ENCODE assay signal across 1 cellular context in the genomic region with DNA sequence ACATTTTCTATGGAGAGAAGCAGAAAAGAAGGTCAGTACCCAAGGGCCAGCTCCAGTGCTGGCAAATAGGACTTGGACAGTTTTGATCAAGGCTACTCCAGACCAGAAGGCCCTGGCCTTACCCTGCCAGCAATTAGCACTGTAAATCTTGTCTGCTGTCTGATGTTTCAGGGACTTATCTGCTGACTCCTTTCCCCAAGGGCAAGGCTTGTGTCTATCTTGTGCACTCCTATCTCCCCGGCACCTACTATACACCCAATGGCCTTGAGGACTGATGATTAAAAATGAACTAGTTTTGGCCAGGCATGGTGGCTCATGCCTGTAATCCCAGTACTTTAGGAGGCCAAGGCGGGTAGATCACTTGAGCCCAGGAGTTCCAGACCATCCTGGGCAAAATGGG.
TF ChIP-seq lines count a peak whose summit lies in the region.

No MANE protein-coding gene starts in this region.

TF ChIP-seq in K562, 482 proteins besides CTCF, POLR2A, EP300 and RAD21 (continues in another document):
- TF ChIP-seq ZNF175 (CRISPR knock-in tag; IDR thresholded peaks at IDR 0.05; ENCODE audit: low read depth) = no peak
- TF ChIP-seq POLR3G (IDR thresholded peaks at IDR 0.05; ENCODE audit: extremely low read depth, insufficient read length, insufficient replicate concordance) = no peak
- TF ChIP-seq BRCA1 (IDR thresholded peaks at IDR 0.05) = no peak
- TF ChIP-seq BRCA1 (CRISPR knock-in tag; IDR thresholded peaks at IDR 0.05) = no peak
- TF ChIP-seq ZNF263 (CRISPR knock-in tag; IDR thresholded peaks at IDR 0.05; ENCODE audit: borderline replicate concordance) = no peak
- no peak for TF ChIP-seq RBM22 (IDR thresholded peaks at IDR 0.05; ENCODE audit: low read depth, low read length, poor library complexity, severe bottlenecking)
- no peak for TF ChIP-seq SP2 (IDR thresholded peaks at IDR 0.05; ENCODE audit: extremely low read depth, low read depth, low read length, poor library complexity, severe bottlenecking)
- TF ChIP-seq, protein P1, sequence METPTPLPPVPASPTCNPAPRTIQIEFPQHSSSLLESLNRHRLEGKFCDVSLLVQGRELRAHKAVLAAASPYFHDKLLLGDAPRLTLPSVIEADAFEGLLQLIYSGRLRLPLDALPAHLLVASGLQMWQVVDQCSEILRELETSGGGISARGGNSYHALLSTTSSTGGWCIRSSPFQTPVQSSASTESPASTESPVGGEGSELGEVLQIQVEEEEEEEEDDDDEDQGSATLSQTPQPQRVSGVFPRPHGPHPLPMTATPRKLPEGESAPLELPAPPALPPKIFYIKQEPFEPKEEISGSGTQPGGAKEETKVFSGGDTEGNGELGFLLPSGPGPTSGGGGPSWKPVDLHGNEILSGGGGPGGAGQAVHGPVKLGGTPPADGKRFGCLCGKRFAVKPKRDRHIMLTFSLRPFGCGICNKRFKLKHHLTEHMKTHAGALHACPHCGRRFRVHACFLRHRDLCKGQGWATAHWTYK (CRISPR knock-in tag; IDR thresholded peaks at IDR 0.05) = no peak
- no peak for TF ChIP-seq ETV5 (CRISPR knock-in tag; IDR thresholded peaks at IDR 0.05; ENCODE audit: low read depth)
- no peak for TF ChIP-seq RHOXF2B (CRISPR knock-in tag; conservative IDR thresholded peaks at IDR 0.05)
- TF ChIP-seq SMAD4 (CRISPR knock-in tag; conservative IDR thresholded peaks at IDR 0.05) = 0 out of 2 replicates have a peak, but pooled peaks have one; percentile 53
- no peak for TF ChIP-seq CEBPG (CRISPR knock-in tag; IDR thresholded peaks at IDR 0.05)
- TF ChIP-seq CEBPG (tag; conservative IDR thresholded peaks at IDR 0.05 in 1 of 2, IDR thresholded peaks at IDR 0.05 in 1 of 2) = no peak
- no peak for TF ChIP-seq SREBF1 (IDR thresholded peaks at IDR 0.05; ENCODE audit: borderline replicate concordance, low read depth, low read length)
- TF ChIP-seq NBN (IDR thresholded peaks at IDR 0.05; ENCODE audit: low read depth) = no peak
- no peak for TF ChIP-seq RBFOX2 (IDR thresholded peaks at IDR 0.05; ENCODE audit: low read depth, low read length)
- TF ChIP-seq, protein P2, sequence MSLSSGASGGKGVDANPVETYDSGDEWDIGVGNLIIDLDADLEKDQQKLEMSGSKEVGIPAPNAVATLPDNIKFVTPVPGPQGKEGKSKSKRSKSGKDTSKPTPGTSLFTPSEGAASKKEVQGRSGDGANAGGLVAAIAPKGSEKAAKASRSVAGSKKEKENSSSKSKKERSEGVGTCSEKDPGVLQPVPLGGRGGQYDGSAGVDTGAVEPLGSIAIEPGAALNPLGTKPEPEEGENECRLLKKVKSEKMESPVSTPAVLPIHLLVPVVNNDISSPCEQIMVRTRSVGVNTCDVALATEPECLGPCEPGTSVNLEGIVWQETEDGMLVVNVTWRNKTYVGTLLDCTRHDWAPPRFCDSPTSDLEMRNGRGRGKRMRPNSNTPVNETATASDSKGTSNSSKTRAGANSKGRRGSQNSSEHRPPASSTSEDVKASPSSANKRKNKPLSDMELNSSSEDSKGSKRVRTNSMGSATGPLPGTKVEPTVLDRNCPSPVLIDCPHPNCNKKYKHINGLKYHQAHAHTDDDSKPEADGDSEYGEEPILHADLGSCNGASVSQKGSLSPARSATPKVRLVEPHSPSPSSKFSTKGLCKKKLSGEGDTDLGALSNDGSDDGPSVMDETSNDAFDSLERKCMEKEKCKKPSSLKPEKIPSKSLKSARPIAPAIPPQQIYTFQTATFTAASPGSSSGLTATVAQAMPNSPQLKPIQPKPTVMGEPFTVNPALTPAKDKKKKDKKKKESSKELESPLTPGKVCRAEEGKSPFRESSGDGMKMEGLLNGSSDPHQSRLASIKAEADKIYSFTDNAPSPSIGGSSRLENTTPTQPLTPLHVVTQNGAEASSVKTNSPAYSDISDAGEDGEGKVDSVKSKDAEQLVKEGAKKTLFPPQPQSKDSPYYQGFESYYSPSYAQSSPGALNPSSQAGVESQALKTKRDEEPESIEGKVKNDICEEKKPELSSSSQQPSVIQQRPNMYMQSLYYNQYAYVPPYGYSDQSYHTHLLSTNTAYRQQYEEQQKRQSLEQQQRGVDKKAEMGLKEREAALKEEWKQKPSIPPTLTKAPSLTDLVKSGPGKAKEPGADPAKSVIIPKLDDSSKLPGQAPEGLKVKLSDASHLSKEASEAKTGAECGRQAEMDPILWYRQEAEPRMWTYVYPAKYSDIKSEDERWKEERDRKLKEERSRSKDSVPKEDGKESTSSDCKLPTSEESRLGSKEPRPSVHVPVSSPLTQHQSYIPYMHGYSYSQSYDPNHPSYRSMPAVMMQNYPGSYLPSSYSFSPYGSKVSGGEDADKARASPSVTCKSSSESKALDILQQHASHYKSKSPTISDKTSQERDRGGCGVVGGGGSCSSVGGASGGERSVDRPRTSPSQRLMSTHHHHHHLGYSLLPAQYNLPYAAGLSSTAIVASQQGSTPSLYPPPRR (CRISPR knock-in tag; IDR thresholded peaks at IDR 0.05; ENCODE audit: borderline replicate concordance) = no peak
- no peak for TF ChIP-seq ZNF551 (CRISPR knock-in tag; IDR thresholded peaks at IDR 0.05)
- no peak for TF ChIP-seq SRSF1 (IDR thresholded peaks at IDR 0.05; ENCODE audit: low read depth, low read length)
- TF ChIP-seq FOXK1 (CRISPR knock-in tag; IDR thresholded peaks at IDR 0.05; ENCODE audit: borderline replicate concordance) = no peak
- no peak for TF ChIP-seq ZBED1 (IDR thresholded peaks at IDR 0.05)
- TF ChIP-seq, protein P3, sequence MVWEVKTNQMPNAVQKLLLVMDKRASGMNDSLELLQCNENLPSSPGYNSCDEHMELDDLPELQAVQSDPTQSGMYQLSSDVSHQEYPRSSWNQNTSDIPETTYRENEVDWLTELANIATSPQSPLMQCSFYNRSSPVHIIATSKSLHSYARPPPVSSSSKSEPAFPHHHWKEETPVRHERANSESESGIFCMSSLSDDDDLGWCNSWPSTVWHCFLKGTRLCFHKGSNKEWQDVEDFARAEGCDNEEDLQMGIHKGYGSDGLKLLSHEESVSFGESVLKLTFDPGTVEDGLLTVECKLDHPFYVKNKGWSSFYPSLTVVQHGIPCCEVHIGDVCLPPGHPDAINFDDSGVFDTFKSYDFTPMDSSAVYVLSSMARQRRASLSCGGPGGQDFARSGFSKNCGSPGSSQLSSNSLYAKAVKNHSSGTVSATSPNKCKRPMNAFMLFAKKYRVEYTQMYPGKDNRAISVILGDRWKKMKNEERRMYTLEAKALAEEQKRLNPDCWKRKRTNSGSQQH (CRISPR knock-in tag; IDR thresholded peaks at IDR 0.05) = no peak
- TF ChIP-seq, protein P4, sequence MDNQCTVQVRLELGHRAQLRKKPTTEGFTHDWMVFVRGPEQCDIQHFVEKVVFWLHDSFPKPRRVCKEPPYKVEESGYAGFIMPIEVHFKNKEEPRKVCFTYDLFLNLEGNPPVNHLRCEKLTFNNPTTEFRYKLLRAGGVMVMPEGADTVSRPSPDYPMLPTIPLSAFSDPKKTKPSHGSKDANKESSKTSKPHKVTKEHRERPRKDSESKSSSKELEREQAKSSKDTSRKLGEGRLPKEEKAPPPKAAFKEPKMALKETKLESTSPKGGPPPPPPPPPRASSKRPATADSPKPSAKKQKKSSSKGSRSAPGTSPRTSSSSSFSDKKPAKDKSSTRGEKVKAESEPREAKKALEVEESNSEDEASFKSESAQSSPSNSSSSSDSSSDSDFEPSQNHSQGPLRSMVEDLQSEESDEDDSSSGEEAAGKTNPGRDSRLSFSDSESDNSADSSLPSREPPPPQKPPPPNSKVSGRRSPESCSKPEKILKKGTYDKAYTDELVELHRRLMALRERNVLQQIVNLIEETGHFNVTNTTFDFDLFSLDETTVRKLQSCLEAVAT (IDR thresholded peaks at IDR 0.05) = no peak
- no peak for TF ChIP-seq FOSL1 (tag; conservative IDR thresholded peaks at IDR 0.05)
- no peak for TF ChIP-seq TSC22D4 (tag; IDR thresholded peaks at IDR 0.05)
- TF ChIP-seq ZNF717 (CRISPR knock-in tag; IDR thresholded peaks at IDR 0.05) = no peak
- TF ChIP-seq GATAD2B (IDR thresholded peaks at IDR 0.05; ENCODE audit: borderline replicate concordance) = no peak
- no peak for TF ChIP-seq BCOR (IDR thresholded peaks at IDR 0.05)
- no peak for TF ChIP-seq IFI16 (CRISPR knock-in tag; IDR thresholded peaks at IDR 0.05)
- no peak for TF ChIP-seq FOXK2 (conservative IDR thresholded peaks at IDR 0.05 in 1 of 2, IDR thresholded peaks at IDR 0.05 in 1 of 2; ENCODE audit: low read depth in 2 of 2)
- no peak for TF ChIP-seq E2F3 (CRISPR knock-in tag; IDR thresholded peaks at IDR 0.05)
- no peak for TF ChIP-seq SAFB (IDR thresholded peaks at IDR 0.05; ENCODE audit: borderline replicate concordance, low read depth, low read length)
- no peak for TF ChIP-seq TGIF2 (CRISPR knock-in tag; IDR thresholded peaks at IDR 0.05)
- peak; percentile 81 for TF ChIP-seq CBFA2T2 (conservative IDR thresholded peaks at IDR 0.05)
- TF ChIP-seq SREBF2 (CRISPR knock-in tag; IDR thresholded peaks at IDR 0.05) = no peak
- no peak for TF ChIP-seq U2AF2 (optimal IDR thresholded peaks at IDR 0.05; ENCODE audit: low read depth, low read length)
- no peak for TF ChIP-seq SRSF3 (IDR thresholded peaks at IDR 0.05; ENCODE audit: insufficient read depth, low read length)
- no peak for TF ChIP-seq ZNF644 (tag; IDR thresholded peaks at IDR 0.05; ENCODE audit: low read depth)
- TF ChIP-seq PML (IDR thresholded peaks at IDR 0.05; ENCODE audit: low read length) = no peak
- no peak for TF ChIP-seq GABPA (tag; conservative IDR thresholded peaks at IDR 0.05; ENCODE audit: low read depth)
- no peak for TF ChIP-seq ATF7 (IDR thresholded peaks at IDR 0.05)
- TF ChIP-seq, protein P5, sequence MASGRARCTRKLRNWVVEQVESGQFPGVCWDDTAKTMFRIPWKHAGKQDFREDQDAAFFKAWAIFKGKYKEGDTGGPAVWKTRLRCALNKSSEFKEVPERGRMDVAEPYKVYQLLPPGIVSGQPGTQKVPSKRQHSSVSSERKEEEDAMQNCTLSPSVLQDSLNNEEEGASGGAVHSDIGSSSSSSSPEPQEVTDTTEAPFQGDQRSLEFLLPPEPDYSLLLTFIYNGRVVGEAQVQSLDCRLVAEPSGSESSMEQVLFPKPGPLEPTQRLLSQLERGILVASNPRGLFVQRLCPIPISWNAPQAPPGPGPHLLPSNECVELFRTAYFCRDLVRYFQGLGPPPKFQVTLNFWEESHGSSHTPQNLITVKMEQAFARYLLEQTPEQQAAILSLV (tag; IDR thresholded peaks at IDR 0.05) = no peak
- TF ChIP-seq, protein P6, sequence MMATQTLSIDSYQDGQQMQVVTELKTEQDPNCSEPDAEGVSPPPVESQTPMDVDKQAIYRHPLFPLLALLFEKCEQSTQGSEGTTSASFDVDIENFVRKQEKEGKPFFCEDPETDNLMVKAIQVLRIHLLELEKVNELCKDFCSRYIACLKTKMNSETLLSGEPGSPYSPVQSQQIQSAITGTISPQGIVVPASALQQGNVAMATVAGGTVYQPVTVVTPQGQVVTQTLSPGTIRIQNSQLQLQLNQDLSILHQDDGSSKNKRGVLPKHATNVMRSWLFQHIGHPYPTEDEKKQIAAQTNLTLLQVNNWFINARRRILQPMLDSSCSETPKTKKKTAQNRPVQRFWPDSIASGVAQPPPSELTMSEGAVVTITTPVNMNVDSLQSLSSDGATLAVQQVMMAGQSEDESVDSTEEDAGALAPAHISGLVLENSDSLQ (IDR thresholded peaks at IDR 0.05) = peak; percentile 39; the same call in 1 of the 2 replicates
- peak; percentile 88 for TF ChIP-seq MEIS2 (IDR thresholded peaks at IDR 0.05; ENCODE audit: partially characterized antibody)
- no peak for TF ChIP-seq ELF2 (CRISPR knock-in tag; IDR thresholded peaks at IDR 0.05)
- TF ChIP-seq PPARD (CRISPR knock-in tag; IDR thresholded peaks at IDR 0.05) = no peak
- TF ChIP-seq PHF20 (IDR thresholded peaks at IDR 0.05; ENCODE audit: partially characterized antibody) = no peak
- TF ChIP-seq MAFG (tag; conservative IDR thresholded peaks at IDR 0.05) = no peak
- TF ChIP-seq, protein P7, sequence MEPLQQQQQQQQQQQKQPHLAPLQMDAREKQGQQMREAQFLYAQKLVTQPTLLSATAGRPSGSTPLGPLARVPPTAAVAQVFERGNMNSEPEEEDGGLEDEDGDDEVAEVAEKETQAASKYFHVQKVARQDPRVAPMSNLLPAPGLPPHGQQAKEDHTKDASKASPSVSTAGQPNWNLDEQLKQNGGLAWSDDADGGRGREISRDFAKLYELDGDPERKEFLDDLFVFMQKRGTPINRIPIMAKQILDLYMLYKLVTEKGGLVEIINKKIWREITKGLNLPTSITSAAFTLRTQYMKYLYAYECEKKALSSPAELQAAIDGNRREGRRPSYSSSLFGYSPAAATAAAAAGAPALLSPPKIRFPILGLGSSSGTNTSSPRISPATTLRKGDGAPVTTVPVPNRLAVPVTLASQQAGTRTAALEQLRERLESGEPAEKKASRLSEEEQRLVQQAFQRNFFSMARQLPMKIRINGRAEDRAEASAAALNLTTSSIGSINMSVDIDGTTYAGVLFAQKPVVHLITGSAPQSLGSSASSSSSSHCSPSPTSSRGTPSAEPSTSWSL (CRISPR knock-in tag; IDR thresholded peaks at IDR 0.05; ENCODE audit: borderline replicate concordance) = no peak
- no peak for TF ChIP-seq ILF3 (IDR thresholded peaks at IDR 0.05; ENCODE audit: borderline replicate concordance)
- no peak for TF ChIP-seq EWSR1 (IDR thresholded peaks at IDR 0.05; ENCODE audit: borderline replicate concordance, low read depth, partially characterized antibody)
- no peak for TF ChIP-seq ZEB2 (IDR thresholded peaks at IDR 0.05)
- TF ChIP-seq CBX2 (IDR thresholded peaks at IDR 0.05; ENCODE audit: insufficient read depth, low read length, poor library complexity, severe bottlenecking) = no peak
- TF ChIP-seq, protein P8, sequence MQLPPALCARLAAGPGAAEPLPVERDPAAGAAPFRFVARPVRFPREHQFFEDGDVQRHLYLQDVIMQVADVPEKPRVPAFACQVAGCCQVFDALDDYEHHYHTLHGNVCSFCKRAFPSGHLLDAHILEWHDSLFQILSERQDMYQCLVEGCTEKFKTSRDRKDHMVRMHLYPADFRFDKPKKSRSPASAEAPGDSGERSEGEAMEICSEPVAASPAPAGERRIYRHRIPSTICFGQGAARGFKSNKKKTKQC (CRISPR knock-in tag; IDR thresholded peaks at IDR 0.05) = no peak
- TF ChIP-seq ATF1 (CRISPR knock-in tag; IDR thresholded peaks at IDR 0.05) = no peak
- no peak for TF ChIP-seq ATF1 (tag; IDR thresholded peaks at IDR 0.05)
- TF ChIP-seq NFIC (IDR thresholded peaks at IDR 0.05) = no peak
- TF ChIP-seq SIN3A (IDR thresholded peaks at IDR 0.05; ENCODE audit: borderline replicate concordance in 2 of 2, control insufficient read depth in 1 of 2, low read depth in 2 of 2, low read length in 2 of 2) = no peak
- no peak for TF ChIP-seq RBM17 (IDR thresholded peaks at IDR 0.05; ENCODE audit: borderline replicate concordance, low read depth, low read length)
- TF ChIP-seq, protein P9, sequence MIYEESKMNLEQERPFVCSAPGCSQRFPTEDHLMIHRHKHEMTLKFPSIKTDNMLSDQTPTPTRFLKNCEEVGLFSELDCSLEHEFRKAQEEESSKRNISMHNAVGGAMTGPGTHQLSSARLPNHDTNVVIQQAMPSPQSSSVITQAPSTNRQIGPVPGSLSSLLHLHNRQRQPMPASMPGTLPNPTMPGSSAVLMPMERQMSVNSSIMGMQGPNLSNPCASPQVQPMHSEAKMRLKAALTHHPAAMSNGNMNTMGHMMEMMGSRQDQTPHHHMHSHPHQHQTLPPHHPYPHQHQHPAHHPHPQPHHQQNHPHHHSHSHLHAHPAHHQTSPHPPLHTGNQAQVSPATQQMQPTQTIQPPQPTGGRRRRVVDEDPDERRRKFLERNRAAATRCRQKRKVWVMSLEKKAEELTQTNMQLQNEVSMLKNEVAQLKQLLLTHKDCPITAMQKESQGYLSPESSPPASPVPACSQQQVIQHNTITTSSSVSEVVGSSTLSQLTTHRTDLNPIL (CRISPR knock-in tag; IDR thresholded peaks at IDR 0.05) = no peak
- TF ChIP-seq SRSF7 (optimal IDR thresholded peaks at IDR 0.05; ENCODE audit: low read depth, low read length) = no peak
- TF ChIP-seq MTA2 (IDR thresholded peaks at IDR 0.05; ENCODE audit: low read depth) = peak; percentile 63; the same call in 1 of the 2 replicates
- no peak for TF ChIP-seq NFE2L1 (tag; IDR thresholded peaks at IDR 0.05; ENCODE audit: borderline replicate concordance, low read depth)
